8 cellular contexts compared by ENCODE assay signal in genomic region chr14:59964251-59965007, GRCh38. TPM values are rescaled to one million over a fixed set of nuclear protein-coding genes. Genes with fewer than 3 reads are reported as not detected.
A peak's percentile ranks its signal among the peaks of the same experiment; 100 is the strongest.
DNase-seq lines count a peak whose midpoint lies in the region; ATAC-seq and TF ChIP-seq lines count a peak whose summit lies in the region.

No MANE protein-coding gene starts in this region.

- peak overlapping the region; percentile 88 for H3K4me3 Mint-ChIP-seq in type B pancreatic cell

- no peaks in the 10 kb centered on the region for H3K27me3 Mint-ChIP-seq in type B pancreatic cell

- TF ChIP-seq CTCF in choroid plexus epithelial cell (conservative IDR thresholded peaks at IDR 0.05; ENCODE audit: low read depth, low read length) (no peak), type B pancreatic cell (conservative IDR thresholded peaks at IDR 0.05) (no peak), osteoblast (IDR thresholded peaks at IDR 0.05; ENCODE audit: extremely low read depth, low read depth, low read length) (no peak)

- H2AFZ ChIP-seq in osteoblast (ENCODE audit: low read length) = no peak overlapping the region

- H3K36me3 Mint-ChIP-seq in type B pancreatic cell = no peaks in the 10 kb centered on the region

- H3K79me2 ChIP-seq in osteoblast (ENCODE audit: insufficient read depth, low read length) = no peaks in the 10 kb centered on the region

- H3K9me3 ChIP-seq in osteoblast (ENCODE audit: low read depth, low read length) = no peaks in the 10 kb centered on the region

- ATAC-seq in Right ventricle myocardium inferior (peak; percentile 20), HG03139 (IDR thresholded peaks at IDR 0.05; ENCODE audit: unreplicated experiment) (peak; percentile 17)

- no peaks in the 10 kb centered on the region for H4K20me1 ChIP-seq in osteoblast (ENCODE audit: insufficient read depth, low read length)

- no peak overlapping the region for H3K4me2 ChIP-seq in osteoblast (ENCODE audit: insufficient read depth, low read length)

- H3K4me1 Mint-ChIP-seq in type B pancreatic cell (ENCODE audit: unreplicated experiment) = peaks cover 3% of the 10 kb centered on the region

- H3K27ac ChIP-seq in osteoblast (ENCODE audit: low read depth, low read length) = no peak overlapping the region

- no peaks in the 10 kb centered on the region for H3K36me3 ChIP-seq in osteoblast (ENCODE audit: insufficient read depth, low read length)

- peaks cover 4% of the 10 kb centered on the region for H3K4me1 ChIP-seq in osteoblast (ENCODE audit: insufficient read depth, low read length)

- intact Hi-C loops in Right ventricle myocardium inferior (cut with DNase I) (loop anchor here (1.0 to 10.0 kb wide), 3 partner anchors 100 to 220 kb away; partner anchors contain the start of gene DHRS7), cardiac septum (cut with DNase I) (loop anchor here (2.0 to 10.0 kb wide), 3 partner anchors 90 to 218 kb away; partner anchors contain the start of gene DHRS7)

- no peak overlapping the region for H3K4me3 ChIP-seq in choroid plexus epithelial cell (ENCODE audit: low read depth, low read length)
- no peak overlapping the region for H3K4me3 ChIP-seq in osteoblast (ENCODE audit: insufficient read depth, low read length)

- DNase-seq in Right ventricle myocardium inferior (ENCODE audit: missing footprints) = no peak
- no peak for DNase-seq in cardiac septum (ENCODE audit: low spot score)
- peak; percentile 21 for DNase-seq in choroid plexus epithelial cell (ENCODE audit: low read depth)
- no peak for DNase-seq in type B pancreatic cell (ENCODE audit: extremely low spot score, unreplicated experiment)
- no peak for DNase-seq in activated CD8-positive, alpha-beta memory T cell treated with anti-CD3 and anti-CD28 coated beads for 24 hours
- DNase-seq in osteoblast (ENCODE audit: insufficient read length, low spot score, missing footprints) = no peak
- DNase-seq in NCI-H1694 (lab: John Stamatoyannopoulos, UW) = no peak

- no peaks in the 10 kb centered on the region for H3K9me3 Mint-ChIP-seq in type B pancreatic cell

- peak overlapping the region; percentile 87 for H3K27ac Mint-ChIP-seq in type B pancreatic cell

- no peaks in the 10 kb centered on the region for H3K27me3 ChIP-seq in osteoblast (ENCODE audit: insufficient read depth, low read length)

RNA-seq across cellular contexts. Expression of gene LRRC9, which starts 44.5 kb away (rescaled TPM):
- total RNA-seq in Right ventricle myocardium inferior = 0.19 TPM
- 0.24 TPM for total RNA-seq in cardiac septum
- total RNA-seq in type B pancreatic cell (ENCODE audit: low replicate concordance) = 0.50 and 1.7 TPM in 2 replicates
- not detected in 2 replicates for total RNA-seq in osteoblast
